ENCODE assay signal across 8 cellular contexts in genomic region chr20:57718490-57719009, GRCh38. TPM values are rescaled to one million over a fixed set of nuclear protein-coding genes. Genes with fewer than 3 reads are reported as not detected.
A peak's percentile ranks its signal among the peaks of the same experiment; 100 is the strongest.
DNase-seq lines count a peak whose midpoint lies in the region; ATAC-seq, FAIRE-seq and TF ChIP-seq lines count a peak whose summit lies in the region.

No MANE protein-coding gene starts in this region.

- intact Hi-C loops in IMR-90 (cut with micrococcal nuclease), result loop anchor here (1.0 kb wide), 1 partner anchor 8 kb away; the partner anchor contains the start of gene PMEPA1

- dilution Hi-C loops in IMR-90 (cut with HindIII; ENCODE audit: low sequenced_read_pairs, unreplicated experiment), result no loop called here

- H3K36me3 ChIP-seq in IMR-90 (ENCODE audit: control insufficient read depth, insufficient read depth, low read length), result no peaks in the 10 kb centered on the region

- peaks cover 17% of the 10 kb centered on the region for H3K9me1 ChIP-seq in IMR-90 (ENCODE audit: insufficient read depth, low read length)

- peak overlapping the region; percentile 31; the same call in 1 of the 2 replicates for H3K4ac ChIP-seq in IMR-90 (ENCODE audit: low read depth, low read length)

- H4K5ac ChIP-seq in IMR-90 (ENCODE audit: low read depth, low read length), result no peak overlapping the region

- H3K9me3 ChIP-seq in IMR-90 (ENCODE audit: control insufficient read depth, insufficient read depth, low read length), result no peaks in the 10 kb centered on the region

- H2AK9ac ChIP-seq in IMR-90 (replicated peaks; ENCODE audit: low read depth, low read length, poor library complexity), result peak overlapping the region; percentile 39

- H2AK5ac ChIP-seq in IMR-90 (ENCODE audit: low read depth, low read length), result no peak overlapping the region

- BruUV-seq in IMR-90 (replicated peaks; lab: Mats Ljungman, UMichigan), result no TSS peak

- no peak overlapping the region for H3K27ac ChIP-seq in IMR-90 (ENCODE audit: insufficient read depth, low read length)

- peak overlapping the region; percentile 90 for H2AFZ ChIP-seq in IMR-90 (replicated peaks; ENCODE audit: low read length, poor library complexity)

- no peak overlapping the region; the same call in 1 of the 2 replicates for H2BK20ac ChIP-seq in IMR-90 (ENCODE audit: low read depth, low read length)

- no peak overlapping the region for H2BK5ac ChIP-seq in IMR-90 (ENCODE audit: low read depth, low read length, poor library complexity, severe bottlenecking)

- H2BK120ac ChIP-seq in IMR-90 (ENCODE audit: low read depth, low read length), result no peak overlapping the region

- no peaks in the 10 kb centered on the region for H3K4me1 Mint-ChIP-seq in activated T-helper 17 cell treated with anti-CD3 and anti-CD28 coated beads, Interleukin-2, amount 50 U/mL, for 72 hours
- peaks cover 4 to 19% (median 18%) of the 10 kb centered on the region in 3 donors for H3K4me1 Mint-ChIP-seq in naive B cell

- 0% methylated on average over 3 of the region's 31 CpGs; no CpG with 5 or more reads in 1 of the 2 experiments for WGBS in IMR-90 (ENCODE audit: extremely low coverage in 2 of 2, insufficient read length in 1 of 2), 2 experiments

- H3K14ac ChIP-seq in IMR-90 (replicated peaks; ENCODE audit: low read depth, low read length), result peak overlapping the region; percentile 85; the same call in 1 of the 2 replicates

- no peak overlapping the region for H2BK15ac ChIP-seq in IMR-90 (ENCODE audit: low read depth, low read length)

- H3K4me3 ChIP-seq in IMR-90 (ENCODE audit: insufficient read depth, low read depth, low read length), result peak overlapping the region; percentile 42
- peak overlapping the region; percentile 26 for H3K4me3 ChIP-seq in fibroblast of mammary gland (ENCODE audit: control insufficient read depth, low read depth, low read length)

- no peak overlapping the region for H3K9ac ChIP-seq in IMR-90 (ENCODE audit: low read depth, low read length)

- H3K9me3 Mint-ChIP-seq in activated T-helper 17 cell treated with anti-CD3 and anti-CD28 coated beads, Interleukin-2, amount 50 U/mL, for 72 hours, result no peaks in the 10 kb centered on the region
- no peaks in the 10 kb centered on the region for H3K9me3 Mint-ChIP-seq in naive B cell

- POLR2A ChIA-PET in IMR-90 (lab: Charles Lee; ENCODE audit: unreplicated experiment), result no interaction called here

- no peak overlapping the region for H3K18ac ChIP-seq in IMR-90 (ENCODE audit: low read depth, low read length)

- ATAC-seq in GM21619 (IDR thresholded peaks at IDR 0.05; ENCODE audit: unreplicated experiment) (peak; percentile 97), IMR-90 (ENCODE audit: low read depth) (peak; percentile 99), naive B cell (ENCODE audit: low read depth in 2 of 2) (peak; percentile 97 to 98)
- peak; percentile 100 for ATAC-seq in activated T-helper 17 cell treated with anti-CD3 and anti-CD28 coated beads, Interleukin-2, amount 50 U/mL, for 72 hours (replicated peaks)

- no peaks in the 10 kb centered on the region for H4K20me1 ChIP-seq in IMR-90 (ENCODE audit: insufficient read depth, low read length)

- in situ Hi-C loops in IMR-90 (cut with MboI; ENCODE audit: low sequenced_read_pairs), result no loop called here

- no peaks in the 10 kb centered on the region for H3K36me3 Mint-ChIP-seq in activated T-helper 17 cell treated with anti-CD3 and anti-CD28 coated beads, Interleukin-2, amount 50 U/mL, for 72 hours (ENCODE audit: low read depth)
- H3K36me3 Mint-ChIP-seq in naive B cell, result no peaks in the 10 kb centered on the region

- peak overlapping the region; percentile 48 for H3K4me3 Mint-ChIP-seq in activated T-helper 17 cell treated with anti-CD3 and anti-CD28 coated beads, Interleukin-2, amount 50 U/mL, for 72 hours
- peak overlapping the region; percentile 61 to 84 (median 66) for H3K4me3 Mint-ChIP-seq in naive B cell

- no peak for FAIRE-seq in D721Med (lab: Jason Lieb, UNC)

- no peak overlapping the region for H3K56ac ChIP-seq in IMR-90 (ENCODE audit: extremely low read depth, insufficient read depth, low read length)

- peak overlapping the region; percentile 95 for H3K4me2 ChIP-seq in IMR-90 (ENCODE audit: low read depth, low read length)

- peak; percentile 98 for DNase-seq in D721Med (ENCODE audit: insufficient read length, low spot score)
- DNase-seq in IMR-90, result peak; percentile 97
- DNase-seq in RPMI7951 (ENCODE audit: low read depth), result peak; percentile 100
- peak; percentile 95 for DNase-seq in fibroblast of mammary gland (ENCODE audit: low read depth)
- DNase-seq in naive B cell, result peak; percentile 96
- peak; percentile 87 to 90 for DNase-seq in stimulated activated CD8-positive, alpha-beta memory T cell treated with anti-CD3 and anti-CD28 coated beads, Interleukin-7, amount 100 ng/mL, for 4 hours (ENCODE audit: low read depth in 2 of 2)

- CTCF ChIA-PET in IMR-90 (lab: Yijun Ruan, JAX), result interaction anchor here (0.6 kb wide), 1 partner anchor 19 kb away, joined by 3 read pairs; no protein-coding TSS in a partner anchor

- no peak for TF ChIP-seq CTCF in D721Med (IDR thresholded peaks at IDR 0.05; ENCODE audit: insufficient read depth, missing control alignments)
- no peak for TF ChIP-seq CTCF in IMR-90 (conservative IDR thresholded peaks at IDR 0.05; ENCODE audit: low read depth, low read length)
- TF ChIP-seq CTCF in fibroblast of mammary gland (conservative IDR thresholded peaks at IDR 0.05; ENCODE audit: control insufficient read depth, insufficient read depth, low read depth, low read length), result no peak

- no peak for TF ChIP-seq POLR2A in IMR-90 (IDR thresholded peaks at IDR 0.05; ENCODE audit: low read depth, low read length)

- H3K27ac Mint-ChIP-seq in activated T-helper 17 cell treated with anti-CD3 and anti-CD28 coated beads, Interleukin-2, amount 50 U/mL, for 72 hours, result no peak overlapping the region
- peak overlapping the region; percentile 26 to 92 (median 79) for H3K27ac Mint-ChIP-seq in naive B cell

- peaks cover 15% of the 10 kb centered on the region for H3K4me1 ChIP-seq in IMR-90 (ENCODE audit: control insufficient read depth, insufficient read depth, low read length)

- H3K79me1 ChIP-seq in IMR-90 (ENCODE audit: low read depth in 1 of 2, low read length in 2 of 2), result no peaks in the 10 kb centered on the region

- H4K8ac ChIP-seq in IMR-90 (ENCODE audit: low read depth in 2 of 2, low read length in 2 of 2), result peak overlapping the region in 1 of 2 experiments; percentile 56; a peak in 1 of 4 replicates

- H3K27me3 Mint-ChIP-seq in activated T-helper 17 cell treated with anti-CD3 and anti-CD28 coated beads, Interleukin-2, amount 50 U/mL, for 72 hours, result peaks cover 8% of the 10 kb centered on the region
- H3K27me3 Mint-ChIP-seq in naive B cell, result peaks cover 4 to 32% (median 9%) of the 10 kb centered on the region in 3 donors

- H3K23ac ChIP-seq in IMR-90 (ENCODE audit: low read depth, low read length), result no peak overlapping the region

- no peak for TF ChIP-seq RAD21 in IMR-90 (IDR thresholded peaks at IDR 0.05; ENCODE audit: low read length)

- no peak overlapping the region for H4K91ac ChIP-seq in IMR-90 (ENCODE audit: insufficient read depth, low read depth, low read length)

- H3K27me3 ChIP-seq in IMR-90 (ENCODE audit: control insufficient read depth, insufficient read depth, low read length), result peaks cover 20% of the 10 kb centered on the region

TF ChIP-seq in IMR-90, 13 proteins besides CTCF, POLR2A, EP300 and RAD21:
- TF ChIP-seq RFX5 (IDR thresholded peaks at IDR 0.05; ENCODE audit: low read depth, low read length), result no peak
- TF ChIP-seq CEBPB (IDR thresholded peaks at IDR 0.05; ENCODE audit: low read depth, low read length), result no peak
- TF ChIP-seq RCOR1 (IDR thresholded peaks at IDR 0.05; ENCODE audit: insufficient replicate concordance, low read length), result no peak
- no peak for TF ChIP-seq BHLHE40 (IDR thresholded peaks at IDR 0.05; ENCODE audit: low read depth, low read length)
- peak; percentile 86 for TF ChIP-seq MXI1 (IDR thresholded peaks at IDR 0.05; ENCODE audit: borderline replicate concordance, low read depth, low read length)
- TF ChIP-seq USF2 (IDR thresholded peaks at IDR 0.05; ENCODE audit: low read depth, low read length), result peak; percentile 72
- TF ChIP-seq NFE2L2 (IDR thresholded peaks at IDR 0.05; ENCODE audit: low read depth, low read length), result no peak
- TF ChIP-seq SMC3 (IDR thresholded peaks at IDR 0.05; ENCODE audit: low read depth, low read length), result no peak
- TF ChIP-seq ELK1 (IDR thresholded peaks at IDR 0.05; ENCODE audit: borderline replicate concordance, low read depth, low read length), result no peak
- TF ChIP-seq MAZ (IDR thresholded peaks at IDR 0.05; ENCODE audit: borderline replicate concordance, low read depth, low read length), result peak; percentile 74
- TF ChIP-seq CHD1 (IDR thresholded peaks at IDR 0.05; ENCODE audit: low read depth, low read length), result no peak
- peak; percentile 68; the same call in 1 of the 2 replicates for TF ChIP-seq FOS (IDR thresholded peaks at IDR 0.05; ENCODE audit: low read depth, low read length)
- no peak for TF ChIP-seq MAFK (IDR thresholded peaks at IDR 0.05; ENCODE audit: low read depth, low read length)
TF ChIP-seq in IMR-90: peak in this region for 4.

RNA-seq across cellular contexts. Expression of gene PMEPA1, which starts 8.7 kb away (rescaled TPM):
- total RNA-seq in IMR-90 (2012; rRNA removed), result 1.4 and 2.0 TPM in 2 replicates
- 6.9 and 11.0 TPM in 2 replicates for polyA plus RNA-seq in IMR-90 (2012; rRNA removed)
- polyA plus RNA-seq in IMR-90 (2012; cell fraction: cytosol; rRNA removed), result 2.9 and 9.8 TPM in 2 replicates
- polyA plus RNA-seq in IMR-90 (2012; cell fraction: nucleus; rRNA removed; ENCODE audit: low replicate concordance), result 3.2 and 9.0 TPM in 2 replicates
- total RNA-seq in RPMI7951 (2014; rRNA removed; shearing (Covaris generic)), result 27.3 and 28.8 TPM in 2 replicates
- 1 to 10 TPM; 1.6 to 2.3 TPM for total RNA-seq in activated T-helper 17 cell treated with anti-CD3 and anti-CD28 coated beads, Interleukin-2, amount 50 U/mL, for 72 hours
- 10 to 100 TPM in 5 of 6 donors, 1 to 10 TPM in 1; 7.6 to 18.7 (median 12.5) TPM for polyA plus RNA-seq in naive B cell (ENCODE audit: low read depth in 6 of 6)
